In genomic region chr6:21166754-21167153, GRCh38 we compare ENCODE assay signal across 19 cellular contexts.
DNase-seq lines count a peak whose midpoint lies in the region; ATAC-seq and TF ChIP-seq lines count a peak whose summit lies in the region.
"Had no signal": no experiment of that assay in that cellular context is flagged by ENCODE, and none has a peak within 500 bp of the region (broad histone marks: within the 10 kb centered on the region; RNA-seq: fewer than 3 reads in every experiment).

No MANE protein-coding gene starts in this region.

- no peak for DNase-seq in DND-41
- DNase-seq in islet precursor cell: no peak
- DNase-seq in posterior cingulate gyrus: no peak
- DNase-seq in mucosa of gallbladder (ENCODE audit: low spot score): no peak
- DNase-seq in effector CD4-positive, alpha-beta T cell: no peak
- DNase-seq: ACHN; activated CD4-positive, alpha-beta T cell treated with anti-CD3 and anti-CD28 coated beads for 4 hours; activated naive CD4-positive, alpha-beta T cell treated with anti-CD3 and anti-CD28 coated beads, Interleukin-2, amount 50 U/mL, for 16 hours; CD8-positive, alpha-beta memory T cell; GF-D8; NCI-H1930; SIG-M5; stimulated activated CD4-positive, alpha-beta T cell treated with anti-CD3 and anti-CD28 coated beads, Interleukin-4, amount 100 ng/mL, for 24 hours; T1000; transverse colon had no signal

- H3K27ac ChIP-seq in DND-41 (ENCODE audit: low read length): no peak overlapping the region
- H3K27ac ChIP-seq: neutrophil, transverse colon had no signal

- no peaks in the 10 kb centered on the region for H3K79me2 ChIP-seq in DND-41 (ENCODE audit: insufficient read depth, low read length)

- no peak overlapping the region for H3K4me2 ChIP-seq in DND-41 (ENCODE audit: insufficient read depth, low read length)

- TF ChIP-seq CTCF in DND-41 (IDR thresholded peaks at IDR 0.05; ENCODE audit: borderline replicate concordance, extremely low read depth, low read length, poor library complexity, severe bottlenecking): no peak

- no peaks in the 10 kb centered on the region for H4K20me1 ChIP-seq in DND-41 (ENCODE audit: insufficient read depth, low read length)

- no peak overlapping the region for H3K9ac ChIP-seq in DND-41 (ENCODE audit: low read depth, low read length)

- peaks cover 51% of the 10 kb centered on the region for H3K4me1 ChIP-seq in DND-41 (ENCODE audit: insufficient read depth, low read length)
- H3K4me1 ChIP-seq: transverse colon had no signal

- no peaks in the 10 kb centered on the region for H3K36me3 ChIP-seq in DND-41 (ENCODE audit: insufficient read depth, low read length)
- H3K36me3 ChIP-seq: neutrophil, transverse colon had no signal

- ATAC-seq in DND-41 (ENCODE audit: insufficient read depth, low read depth) (0 out of 3 replicates have a peak, but pooled peaks have one; percentile 18), GM19043 (IDR thresholded peaks at IDR 0.05; ENCODE audit: low read depth, unreplicated experiment) (peak; percentile 40), HG02642 (IDR thresholded peaks at IDR 0.05; ENCODE audit: poor library complexity, unreplicated experiment) (peak; percentile 71), HG03460 (IDR thresholded peaks at IDR 0.05; ENCODE audit: unreplicated experiment) (peak; percentile 58)

- H3K9me3 ChIP-seq in DND-41 (ENCODE audit: insufficient read depth, low read length, severe bottlenecking): no peaks in the 10 kb centered on the region
- H3K9me3 ChIP-seq: neutrophil, transverse colon had no signal

- H3K4me3 ChIP-seq in DND-41 (ENCODE audit: low read depth in 1 of 2, low read length in 2 of 2): no peak overlapping the region
- H3K4me3 ChIP-seq: transverse colon had no signal

- no peak overlapping the region for H2AFZ ChIP-seq in DND-41 (ENCODE audit: low read depth, low read length)

- intact Hi-C loops in posterior cingulate gyrus (cut with DNase I): no loop called here

- H3K27me3 ChIP-seq in DND-41 (ENCODE audit: insufficient read depth, low read length, poor library complexity): no peaks in the 10 kb centered on the region
- H3K27me3 ChIP-seq: neutrophil, transverse colon had no signal

Comparison
In these comparisons a context has a peak if more than half of its experiments do, and no peak if none do; other contexts are left out.
1. ATAC-seq: peak in every context shown above with its lines; median percentile 71 in HG02642; 58 in HG03460; 40 in GM19043; 18 in DND-41.